ENCODE assay signal across 8 cellular contexts in the genomic region with DNA sequence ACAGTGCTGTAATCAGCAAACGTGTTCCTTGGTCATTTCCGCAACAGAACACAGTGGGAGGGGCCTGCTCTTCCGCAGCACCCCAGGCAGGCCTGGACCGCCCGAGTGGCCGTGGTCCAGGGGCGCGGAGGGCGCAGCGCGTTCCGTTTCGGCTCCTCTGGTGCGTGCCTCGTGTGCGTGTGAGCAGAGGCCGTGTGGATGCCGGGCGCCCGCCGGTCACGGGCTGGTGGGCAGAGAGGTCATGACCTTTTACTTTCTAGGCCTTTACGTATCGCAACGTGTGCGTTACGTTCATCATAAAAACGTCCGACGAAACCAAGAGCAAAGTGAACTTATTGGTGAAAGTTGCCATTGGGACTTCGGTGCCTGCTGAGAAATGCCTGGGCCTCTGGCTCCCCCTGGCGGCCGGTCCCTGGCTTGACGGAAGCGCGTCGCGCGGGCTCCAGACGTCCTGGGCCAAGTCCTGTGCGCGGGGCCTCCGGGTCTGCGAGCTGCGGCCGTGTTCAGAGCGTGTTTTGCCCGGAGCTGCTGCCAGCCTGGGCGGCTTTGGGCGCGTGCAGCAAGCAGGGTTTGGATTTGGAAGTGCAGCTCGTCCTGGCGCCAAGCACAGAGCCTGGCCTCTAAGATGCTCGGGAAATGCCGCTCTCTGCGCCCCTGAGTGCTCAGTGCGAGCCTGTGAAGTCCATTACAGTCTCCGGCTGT. TPM values are rescaled to one million over a fixed set of nuclear protein-coding genes. Genes with fewer than 3 reads are reported as not detected.
DNase-seq lines count a peak whose midpoint lies in the region; ATAC-seq, FAIRE-seq and TF ChIP-seq lines count a peak whose summit lies in the region.

No MANE protein-coding gene starts in this region.

- H3K27ac Mint-ChIP-seq in natural killer cell = peak overlapping the region; percentile 45 to 57
- peak overlapping the region; percentile 64 for H3K27ac Mint-ChIP-seq in stimulated activated memory B cell treated with anti-CD40 and anti-IgM and Interleukin-4, amounts not matched to agents 10 μg/mL and 1 μg/mL and 100 μg/mL, for 72 hours

- peak; percentile 77 for TF ChIP-seq CTCF in HL-60 (IDR thresholded peaks at IDR 0.05; ENCODE audit: insufficient read depth, low read length)
- peak; percentile 94 for TF ChIP-seq CTCF in natural killer cell (IDR thresholded peaks at IDR 0.05)

- peak overlapping the region; percentile 78 for H3K4me3 Mint-ChIP-seq in natural killer cell
- peak overlapping the region; percentile 49 for H3K4me3 Mint-ChIP-seq in stimulated activated memory B cell treated with anti-CD40 and anti-IgM and Interleukin-4, amounts not matched to agents 10 μg/mL and 1 μg/mL and 100 μg/mL, for 72 hours

- peak; percentile 78 for FAIRE-seq in RCC 7860 (lab: Jason Lieb, UNC)

- peak overlapping the region; percentile 17; the same call in 1 of the 2 replicates for H3K4me3 ChIP-seq in HL-60 (replicated peaks; ENCODE audit: insufficient read depth, low read length)

- no peaks in the 10 kb centered on the region for H3K36me3 Mint-ChIP-seq in natural killer cell
- no peaks in the 10 kb centered on the region for H3K36me3 Mint-ChIP-seq in stimulated activated memory B cell treated with anti-CD40 and anti-IgM and Interleukin-4, amounts not matched to agents 10 μg/mL and 1 μg/mL and 100 μg/mL, for 72 hours

- H3K9me3 Mint-ChIP-seq in natural killer cell = no peaks in the 10 kb centered on the region
- H3K9me3 Mint-ChIP-seq in stimulated activated memory B cell treated with anti-CD40 and anti-IgM and Interleukin-4, amounts not matched to agents 10 μg/mL and 1 μg/mL and 100 μg/mL, for 72 hours = no peaks in the 10 kb centered on the region

- H3K27me3 Mint-ChIP-seq in natural killer cell (ENCODE audit: low read depth in 2 of 2) = peaks cover 4 to 12% of the 10 kb centered on the region in 2 donors
- peaks cover 35% of the 10 kb centered on the region for H3K27me3 Mint-ChIP-seq in stimulated activated memory B cell treated with anti-CD40 and anti-IgM and Interleukin-4, amounts not matched to agents 10 μg/mL and 1 μg/mL and 100 μg/mL, for 72 hours

- H3K27ac ChIP-seq in HL-60 (replicated peaks) = peak overlapping the region; percentile 42

- DNase-seq in EL = peak; percentile 88
- peak; percentile 77 to 79 for DNase-seq in HL-60 (ENCODE audit: low read depth in 1 of 2, low spot score in 1 of 2)
- DNase-seq in RCC 7860 (ENCODE audit: low spot score) = peak; percentile 92
- DNase-seq in activated T-helper 1 cell treated with Interleukin-2 at 50 U/mL for 16 hours (ENCODE audit: low read depth) = peak; percentile 74
- DNase-seq in fibroblast of gingiva (ENCODE audit: low read depth) = peak; percentile 86
- peak; percentile 84 for DNase-seq in natural killer cell

- no peaks in the 10 kb centered on the region for H3K27me3 ChIP-seq in HL-60 (ENCODE audit: insufficient read depth, poor library complexity, severe bottlenecking)

- intact Hi-C loops in natural killer cell (cut with micrococcal nuclease) = loop anchor here (1.0 kb wide), 2 partner anchors 147 to 299 kb away; no protein-coding TSS in a partner anchor

- ATAC-seq in natural killer cell = peak; percentile 88 to 92 (median 90)
- peak; percentile 84 for ATAC-seq in stimulated activated memory B cell treated with anti-CD40 and anti-IgM and Interleukin-4, amounts not matched to agents 10 μg/mL and 1 μg/mL and 100 μg/mL, for 72 hours
- no peak for ATAC-seq in GM21528 (IDR thresholded peaks at IDR 0.05; ENCODE audit: low FRiP score, unreplicated experiment)

- peaks cover 8 to 15% of the 10 kb centered on the region in 2 donors for H3K4me1 Mint-ChIP-seq in natural killer cell
- H3K4me1 Mint-ChIP-seq in stimulated activated memory B cell treated with anti-CD40 and anti-IgM and Interleukin-4, amounts not matched to agents 10 μg/mL and 1 μg/mL and 100 μg/mL, for 72 hours = peaks cover 8% of the 10 kb centered on the region

RNA-seq across cellular contexts. Expression of a gene that starts 34.4 kb away (rescaled TPM):
- total RNA-seq in natural killer cell = 10 to 100 TPM; 12.3 to 22.3 (median 12.7) TPM
